Comparison of ENCODE assay signal across 8 cellular contexts in genomic region chr11:112016088-112016764, GRCh38. TPM values are rescaled to one million over a fixed set of nuclear protein-coding genes. Genes with fewer than 3 reads are reported as not detected.
DNase-seq lines count a peak whose midpoint lies in the region; ATAC-seq and TF ChIP-seq lines count a peak whose summit lies in the region.

No MANE protein-coding gene starts in this region.

- H3K36me3 ChIP-seq in endodermal cell (ENCODE audit: control insufficient read depth, insufficient read depth, low read length) (no peaks in the 10 kb centered on the region), transverse colon (peaks cover 0 to 21% (median 2%) of the 10 kb centered on the region in 4 donors)

- H3K27ac Mint-ChIP-seq in activated naive CD4-positive, alpha-beta T cell treated with anti-CD3 and anti-CD28 coated beads, Interleukin-2, amount 50 U/mL, for 72 hours, result no peak overlapping the region
- peak overlapping the region; percentile 18 for H3K27ac Mint-ChIP-seq in endodermal cell
- H3K27ac Mint-ChIP-seq in natural killer cell, result no peak overlapping the region

- no peak overlapping the region for H3K4me3 ChIP-seq in endodermal cell (ENCODE audit: low read length)
- H3K4me3 ChIP-seq in transverse colon, result no peak overlapping the region

- no peak for TF ChIP-seq EP300 in transverse colon (IDR thresholded peaks at IDR 0.05; ENCODE audit: low read depth)

- H3K27me3 Mint-ChIP-seq in endodermal cell (ENCODE audit: insufficient read depth) (peaks cover under 1% of the 10 kb centered on the region), natural killer cell (ENCODE audit: low read depth in 2 of 2) (peaks cover 6 to 7% of the 10 kb centered on the region in 2 donors)

- H3K4me1 ChIP-seq in endodermal cell (ENCODE audit: control insufficient read depth, insufficient read depth, low read length), result peaks cover 4% of the 10 kb centered on the region
- peaks cover 0 to 11% (median 0%) of the 10 kb centered on the region in 4 donors for H3K4me1 ChIP-seq in transverse colon

- 86 to 96% methylated on average over 6 to 13 of the region's 13 CpGs for WGBS in endodermal cell (ENCODE audit: insufficient coverage in 1 of 2, insufficient read length in 1 of 2), 2 experiments
- WGBS in transverse colon (ENCODE audit: low coverage in 1 of 2), 2 donors, result 69 to 71% methylated on average over 5 to 13 of the region's 13 CpGs

- H3K4me1 Mint-ChIP-seq in endodermal cell (peaks cover 19% of the 10 kb centered on the region), natural killer cell (no peaks in the 10 kb centered on the region)

- intact Hi-C loops in transverse colon (cut with DNase I; ENCODE audit: low total_unique reads) (no loop called here), natural killer cell (cut with micrococcal nuclease) (no loop called here)

- H3K36me3 Mint-ChIP-seq in activated naive CD4-positive, alpha-beta T cell treated with anti-CD3 and anti-CD28 coated beads, Interleukin-2, amount 50 U/mL, for 72 hours, result peaks cover 0 to 12% of the 10 kb centered on the region in 2 donors
- H3K36me3 Mint-ChIP-seq in endodermal cell (ENCODE audit: low read depth) (peaks cover 5% of the 10 kb centered on the region), natural killer cell (no peaks in the 10 kb centered on the region)

- H3K27ac ChIP-seq in endodermal cell (ENCODE audit: low read depth, low read length) (peak overlapping the region; percentile 77), transverse colon (peak overlapping the region; percentile 53 to 58 (median 57))

- peak; percentile 20 to 26 for ATAC-seq in activated naive CD4-positive, alpha-beta T cell treated with anti-CD3 and anti-CD28 coated beads, Interleukin-2, amount 50 U/mL, for 72 hours
- ATAC-seq in HG03139 (IDR thresholded peaks at IDR 0.05; ENCODE audit: unreplicated experiment) (peak; percentile 81), natural killer cell (no peak)

- TF ChIP-seq CTCF in endodermal cell (conservative IDR thresholded peaks at IDR 0.05) (no peak), transverse colon (IDR thresholded peaks at IDR 0.05) (no peak), natural killer cell (IDR thresholded peaks at IDR 0.05) (no peak)

- H3K27me3 ChIP-seq in endodermal cell (ENCODE audit: control insufficient read depth, insufficient read depth, low read length, poor library complexity, severe bottlenecking) (no peaks in the 10 kb centered on the region), transverse colon (no peaks in the 10 kb centered on the region)

- in situ Hi-C loops in transverse colon (cut with MboI; ENCODE audit: low pct_ligation_motif_present in 1 of 4, low pct_unique_long_range_greater_than_20kb in 1 of 4, low sequenced_read_pairs in 3 of 4), result no loop called here

- no peaks in the 10 kb centered on the region for H3K9me3 ChIP-seq in endodermal cell (ENCODE audit: control insufficient read depth, low read length)
- H3K9me3 ChIP-seq in transverse colon, result no peaks in the 10 kb centered on the region

- no peak for DNase-seq in activated naive CD4-positive, alpha-beta T cell treated with anti-CD3 and anti-CD28 coated beads, Interleukin-2, amount 50 U/mL, for 72 hours (ENCODE audit: low spot score in 2 of 2)
- no peak for DNase-seq in activated naive CD4-positive, alpha-beta T cell (lab: John Stamatoyannopoulos, UW)
- DNase-seq in endodermal cell (no peak), transverse colon (no peak), natural killer cell (no peak), T-helper 2 cell (no peak), NCI-H748 (lab: John Stamatoyannopoulos, UW; ENCODE audit: unreplicated experiment) (no peak)

- TF ChIP-seq POLR2A in transverse colon (IDR thresholded peaks at IDR 0.05), result no peak

- H3K9me3 Mint-ChIP-seq in activated naive CD4-positive, alpha-beta T cell treated with anti-CD3 and anti-CD28 coated beads, Interleukin-2, amount 50 U/mL, for 72 hours, result no peaks in the 10 kb centered on the region
- no peaks in the 10 kb centered on the region for H3K9me3 Mint-ChIP-seq in endodermal cell
- H3K9me3 Mint-ChIP-seq in natural killer cell, result no peaks in the 10 kb centered on the region

- H3K9ac ChIP-seq in endodermal cell (ENCODE audit: extremely low read depth, low read length, poor library complexity, severe bottlenecking), result no peak overlapping the region

- H3K4me3 Mint-ChIP-seq in endodermal cell, result no peak overlapping the region
- H3K4me3 Mint-ChIP-seq in natural killer cell, result no peak overlapping the region

RNA-seq across cellular contexts. Expression of gene DLAT, which starts 9.0 kb away (rescaled TPM):
- 10 to 100 TPM; 37.4 to 46.4 TPM for total RNA-seq in activated naive CD4-positive, alpha-beta T cell treated with anti-CD3 and anti-CD28 coated beads, Interleukin-2, amount 50 U/mL, for 72 hours
- total RNA-seq in endodermal cell (10 to 100 TPM; 46.1 to 53.2 TPM), transverse colon (10 to 100 TPM; 20.2 to 40.3 (median 23.8) TPM), natural killer cell (10 to 100 TPM; 12.6 to 16.2 (median 15.5) TPM)
- polyA plus RNA-seq in endodermal cell (2013, experiment 1 of 2), result 43.6 TPM
- 41.4 TPM for polyA plus RNA-seq in endodermal cell (2013, experiment 2 of 2)

RNA-seq across cellular contexts. Expression of gene PIH1D2, which starts 57.6 kb away (rescaled TPM):
- 1 to 10 TPM; 1.2 to 2.5 TPM for total RNA-seq in activated naive CD4-positive, alpha-beta T cell treated with anti-CD3 and anti-CD28 coated beads, Interleukin-2, amount 50 U/mL, for 72 hours
- total RNA-seq in endodermal cell (1 to 10 TPM; 1.5 to 1.9 TPM), transverse colon (100 to 1,000 TPM in 1 of 4 donors, 1 to 10 TPM in 1, under 1 TPM in 1, not detected in 1; 0.68 to 372 (median 1.6) TPM), natural killer cell (not detected)
- polyA plus RNA-seq in endodermal cell (2013, experiment 1 of 2), result 4.2 TPM
- polyA plus RNA-seq in endodermal cell (2013, experiment 2 of 2), result 3.9 TPM

RNA-seq across cellular contexts. Expression of gene NKAPD1, which starts 57.9 kb away (rescaled TPM):
- total RNA-seq in activated naive CD4-positive, alpha-beta T cell treated with anti-CD3 and anti-CD28 coated beads, Interleukin-2, amount 50 U/mL, for 72 hours, result 10 to 100 TPM; 16.9 to 20.1 TPM
- total RNA-seq in endodermal cell (10 to 100 TPM; 22.9 to 24.7 TPM), transverse colon (10 to 100 TPM in 2 of 4 donors, 1 to 10 TPM in 2; 3.0 to 24.0 (median 8.7) TPM), natural killer cell (10 to 100 TPM; 12.6 to 14.9 (median 13.3) TPM)
- polyA plus RNA-seq in endodermal cell (2013, experiment 1 of 2), result 23.0 TPM
- polyA plus RNA-seq in endodermal cell (2013, experiment 2 of 2), result 22.6 TPM

Comparison
In these comparisons a context has a peak if more than half of its experiments do, and no peak if none do; other contexts are left out.
1. ATAC-seq: peak in activated naive CD4-positive, alpha-beta T cell treated with anti-CD3 and anti-CD28 coated beads, Interleukin-2, amount 50 U/mL, for 72 hours (2 of 2) and HG03139 (single experiment); none in natural killer cell (0 of 3).